1 cellular context compared by ENCODE assay signal in the genomic region with DNA sequence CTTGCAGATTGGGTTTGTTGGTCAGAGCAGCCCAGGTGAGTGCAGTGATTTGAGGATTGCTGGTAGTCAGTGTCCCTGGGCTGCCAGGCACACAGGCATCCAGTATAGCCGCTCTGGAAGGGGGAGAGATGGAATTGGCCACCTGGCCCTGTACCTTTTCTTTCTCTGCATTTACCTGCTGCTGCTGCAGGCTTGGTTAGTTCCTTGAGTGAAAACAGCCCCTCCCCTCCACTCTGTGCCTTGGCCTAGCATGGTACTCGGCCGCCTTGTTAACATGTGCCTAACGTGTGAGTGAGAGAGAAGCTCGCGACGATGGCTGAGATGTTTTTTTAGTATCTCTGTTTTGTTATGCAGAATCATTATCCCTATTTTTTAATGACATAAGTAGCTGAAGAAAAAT.
TF ChIP-seq lines count a peak whose summit lies in the region.

No MANE protein-coding gene starts in this region.

TF ChIP-seq in HepG2, 621 proteins besides CTCF, POLR2A, EP300 and RAD21 (continued from another document):
- TF ChIP-seq HMGXB4 (CRISPR knock-in tag; IDR thresholded peaks at IDR 0.05; ENCODE audit: borderline replicate concordance in 1 of 2, low read depth in 1 of 2) = no peak
- TF ChIP-seq FOXP4 (CRISPR knock-in tag; IDR thresholded peaks at IDR 0.05) = no peak
- TF ChIP-seq MEF2D (CRISPR knock-in tag; IDR thresholded peaks at IDR 0.05) = no peak
- TF ChIP-seq, protein P1, sequence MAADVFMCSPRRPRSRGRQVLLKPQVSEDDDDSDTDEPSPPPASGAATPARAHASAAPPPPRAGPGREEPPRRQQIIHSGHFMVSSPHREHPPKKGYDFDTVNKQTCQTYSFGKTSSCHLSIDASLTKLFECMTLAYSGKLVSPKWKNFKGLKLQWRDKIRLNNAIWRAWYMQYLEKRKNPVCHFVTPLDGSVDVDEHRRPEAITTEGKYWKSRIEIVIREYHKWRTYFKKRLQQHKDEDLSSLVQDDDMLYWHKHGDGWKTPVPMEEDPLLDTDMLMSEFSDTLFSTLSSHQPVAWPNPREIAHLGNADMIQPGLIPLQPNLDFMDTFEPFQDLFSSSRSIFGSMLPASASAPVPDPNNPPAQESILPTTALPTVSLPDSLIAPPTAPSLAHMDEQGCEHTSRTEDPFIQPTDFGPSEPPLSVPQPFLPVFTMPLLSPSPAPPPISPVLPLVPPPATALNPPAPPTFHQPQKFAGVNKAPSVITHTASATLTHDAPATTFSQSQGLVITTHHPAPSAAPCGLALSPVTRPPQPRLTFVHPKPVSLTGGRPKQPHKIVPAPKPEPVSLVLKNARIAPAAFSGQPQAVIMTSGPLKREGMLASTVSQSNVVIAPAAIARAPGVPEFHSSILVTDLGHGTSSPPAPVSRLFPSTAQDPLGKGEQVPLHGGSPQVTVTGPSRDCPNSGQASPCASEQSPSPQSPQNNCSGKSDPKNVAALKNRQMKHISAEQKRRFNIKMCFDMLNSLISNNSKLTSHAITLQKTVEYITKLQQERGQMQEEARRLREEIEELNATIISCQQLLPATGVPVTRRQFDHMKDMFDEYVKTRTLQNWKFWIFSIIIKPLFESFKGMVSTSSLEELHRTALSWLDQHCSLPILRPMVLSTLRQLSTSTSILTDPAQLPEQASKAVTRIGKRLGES (CRISPR knock-in tag; IDR thresholded peaks at IDR 0.05; ENCODE audit: borderline replicate concordance) = no peak
- TF ChIP-seq CREM (IDR thresholded peaks at IDR 0.05) = no peak
- TF ChIP-seq CREM (CRISPR knock-in tag; IDR thresholded peaks at IDR 0.05) = no peak
- TF ChIP-seq ZNF558 (CRISPR knock-in tag; IDR thresholded peaks at IDR 0.05; ENCODE audit: borderline replicate concordance) = no peak
- TF ChIP-seq ZNF280B (CRISPR knock-in tag; IDR thresholded peaks at IDR 0.05; ENCODE audit: borderline replicate concordance) = no peak
- TF ChIP-seq RFX1 (IDR thresholded peaks at IDR 0.05) = no peak
- 0 out of 2 replicates have a peak, but pooled peaks have one; percentile 62 for TF ChIP-seq MAX (IDR thresholded peaks at IDR 0.05)
- TF ChIP-seq KDM6A (CRISPR knock-in tag; IDR thresholded peaks at IDR 0.05; ENCODE audit: low read depth) = no peak
